15 cellular contexts compared by ENCODE assay signal in the genomic region with DNA sequence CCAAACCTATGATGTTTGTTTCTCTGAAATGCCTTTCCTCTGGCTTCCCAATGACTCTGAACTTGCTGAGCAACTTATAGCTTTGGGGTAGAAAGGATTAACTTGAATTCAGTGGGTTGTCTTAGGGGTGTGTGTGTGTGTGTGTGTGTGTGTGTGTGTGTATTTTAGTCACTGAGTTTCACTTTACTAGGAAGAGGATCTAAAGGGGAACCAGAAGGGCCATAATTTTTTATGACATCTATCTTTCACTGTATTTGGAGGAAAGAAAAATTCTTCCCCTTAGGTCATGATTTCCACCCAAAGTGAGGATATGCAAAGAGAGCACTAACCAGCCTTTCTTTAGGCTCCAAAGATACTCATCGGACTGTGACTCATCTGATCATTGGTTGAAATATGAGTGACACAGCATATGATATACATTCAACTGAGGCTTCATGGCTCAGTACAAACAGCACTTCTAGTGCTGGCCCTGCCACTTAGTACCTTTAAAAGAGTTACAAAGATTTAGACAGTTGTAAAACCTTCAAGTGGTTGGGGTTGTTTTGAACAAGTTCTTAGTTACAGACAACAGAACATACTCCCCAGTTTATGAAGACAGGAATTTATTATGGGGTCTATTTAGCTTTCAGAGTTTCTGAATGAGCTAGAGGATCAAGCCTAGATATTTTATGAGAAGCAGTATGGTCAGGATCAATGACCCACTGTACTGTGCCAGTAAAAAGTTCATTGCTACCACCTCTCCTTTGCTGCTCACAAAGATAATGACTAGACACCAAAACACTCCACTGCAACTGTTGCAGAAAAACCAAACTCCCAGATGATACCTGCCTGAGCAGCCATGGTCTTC.
DNase-seq lines count a peak whose midpoint lies in the region; ATAC-seq, FAIRE-seq and TF ChIP-seq lines count a peak whose summit lies in the region.
"Had no signal": no experiment of that assay in that cellular context is flagged by ENCODE, and none has a peak within 500 bp of the region (broad histone marks: within the 10 kb centered on the region; RNA-seq: fewer than 3 reads in every experiment).

No MANE protein-coding gene starts in this region.

- no peaks in the 10 kb centered on the region for H3K27me3 Mint-ChIP-seq in CD8-positive, alpha-beta memory T cell
- no peaks in the 10 kb centered on the region for H3K27me3 Mint-ChIP-seq in WTC11 (ENCODE audit: low read depth)

- H3K4me1 Mint-ChIP-seq in CD8-positive, alpha-beta memory T cell, result peaks cover 0 to 7% (median 2%) of the 10 kb centered on the region in 3 donors
- H3K4me1 Mint-ChIP-seq in WTC11, result peaks cover 15% of the 10 kb centered on the region
- H3K4me1 Mint-ChIP-seq: brain had no signal

- in situ Hi-C loops in HepG2 (cut with HindIII; ENCODE audit: extremely low pct_ligation_motif_present, low pct_unique_long_range_greater_than_20kb), result no loop called here

- peak overlapping the region in 7 of 8 donors; percentile 8 to 77 (median 53) for H3K27ac Mint-ChIP-seq in CD8-positive, alpha-beta memory T cell
- H3K27ac Mint-ChIP-seq in WTC11, result peak overlapping the region; percentile 10; the same call in 1 of the 2 replicates
- H3K27ac Mint-ChIP-seq: brain, endodermal cell had no signal

- no TSS peak for BruUV-seq in HepG2 (replicated peaks; lab: Mats Ljungman, UMichigan)

- H3K9ac ChIP-seq in HepG2 (ENCODE audit: insufficient read depth, low read depth, low read length) (no peak overlapping the region), kidney (ENCODE audit: low read length in 2 of 2) (no peak overlapping the region)
- H3K9ac ChIP-seq: parathyroid adenoma had no signal

- no peak overlapping the region for H3K4me3 Mint-ChIP-seq in CD8-positive, alpha-beta memory T cell
- H3K4me3 Mint-ChIP-seq in WTC11, result no peak overlapping the region
- H3K4me3 Mint-ChIP-seq: brain, endodermal cell had no signal

- H3K9me3 ChIP-seq in CD8-positive, alpha-beta memory T cell (ENCODE audit: low read length), result no peaks in the 10 kb centered on the region
- no peaks in the 10 kb centered on the region for H3K9me3 ChIP-seq in HepG2 (ENCODE audit: low read length)
- H3K9me3 ChIP-seq in upper lobe of left lung, result no peaks in the 10 kb centered on the region
- no peaks in the 10 kb centered on the region for H3K9me3 ChIP-seq in kidney (ENCODE audit: control insufficient read depth in 1 of 2, low read length in 2 of 2)
- H3K9me3 ChIP-seq: Peyer's patch, suprapubic skin had no signal

- H3K9me3 Mint-ChIP-seq in CD8-positive, alpha-beta memory T cell, result no peaks in the 10 kb centered on the region
- H3K9me3 Mint-ChIP-seq in WTC11, result peaks cover 12% of the 10 kb centered on the region
- H3K9me3 Mint-ChIP-seq: brain had no signal

- TF ChIP-seq RAD21 in HepG2 (CRISPR knock-in tag; IDR thresholded peaks at IDR 0.05), result no peak

- no peaks in the 10 kb centered on the region for H3K36me3 ChIP-seq in CD8-positive, alpha-beta memory T cell (ENCODE audit: insufficient read depth, low read length)
- no peaks in the 10 kb centered on the region for H3K36me3 ChIP-seq in HepG2 (replicated peaks in 1 of 2; ENCODE audit: control insufficient read depth in 1 of 2, insufficient read depth in 2 of 2, low read length in 2 of 2)
- peaks cover 0 to 3% (median 0%) of the 10 kb centered on the region in 4 donors for H3K36me3 ChIP-seq in upper lobe of left lung
- H3K36me3 ChIP-seq in kidney (ENCODE audit: control insufficient read depth in 1 of 2, insufficient read depth in 2 of 2, low read length in 2 of 2), result no peaks in the 10 kb centered on the region

- H3K79me2 ChIP-seq in HepG2 (ENCODE audit: insufficient read depth, low read length), result no peaks in the 10 kb centered on the region
- H3K79me2 ChIP-seq: parathyroid adenoma had no signal

- CTCF ChIA-PET in CD8-positive, alpha-beta memory T cell (lab: Charles Lee), result no interaction called here
- CTCF ChIA-PET in WTC11 (lab: Charles Lee), result no interaction called here
- CTCF ChIA-PET in HepG2 (lab: Yijun Ruan, JAX; ENCODE audit: low intra/inter-chr PET ratio, low total read pairs), result no interaction called here

- TF ChIP-seq POLR2A in HepG2 (IDR thresholded peaks at IDR 0.05; ENCODE audit: insufficient read depth in 1 of 2, low read depth in 2 of 2, low read length in 2 of 2) (no peak), upper lobe of left lung (IDR thresholded peaks at IDR 0.05) (no peak)

- H4K20me1 ChIP-seq in HepG2 (ENCODE audit: insufficient read depth, low read length), result no peaks in the 10 kb centered on the region

- POLR2A ChIA-PET in CD8-positive, alpha-beta memory T cell (lab: Charles Lee), result no interaction called here
- POLR2A ChIA-PET in WTC11 (lab: Charles Lee), result no interaction called here
- POLR2A ChIA-PET in HepG2 (lab: Yijun Ruan, JAX), result no interaction called here

- TF ChIP-seq CTCF in WTC11 (IDR thresholded peaks at IDR 0.05) (no peak), HepG2 (CRISPR knock-in tag; IDR thresholded peaks at IDR 0.05) (no peak), upper lobe of left lung (IDR thresholded peaks at IDR 0.05) (no peak), kidney (IDR thresholded peaks at IDR 0.05; ENCODE audit: borderline replicate concordance, extremely low read depth, insufficient read depth) (no peak)

- 94% methylated on average over 1 of the region's 1 CpG for WGBS in HepG2 (ENCODE audit: low lambda C conversion rate)
- 88 to 95% methylated on average over 1 of the region's 1 CpG for WGBS in upper lobe of left lung, 2 donors

- intact Hi-C loops in HepG2 (cut with micrococcal nuclease; ENCODE audit: unreplicated experiment) (no loop called here), kidney (cut with DNase I) (no loop called here)

- H3K4me3 ChIP-seq in CD8-positive, alpha-beta memory T cell (ENCODE audit: low read length), result no peak overlapping the region
- H3K4me3 ChIP-seq in HepG2 (replicated peaks in 1 of 3; ENCODE audit: insufficient read depth in 1 of 3, low read depth in 2 of 3, low read length in 3 of 3) (no peak overlapping the region), upper lobe of left lung (no peak overlapping the region), kidney (ENCODE audit: low read length in 2 of 2) (no peak overlapping the region)
- H3K4me3 ChIP-seq: lung, Peyer's patch, suprapubic skin had no signal

- H3K36me3 Mint-ChIP-seq in CD8-positive, alpha-beta memory T cell, result peaks cover 6 to 29% (median 14%) of the 10 kb centered on the region in 3 donors
- H3K36me3 Mint-ChIP-seq in WTC11, result peaks cover 10% of the 10 kb centered on the region

- H3K27ac ChIP-seq in CD8-positive, alpha-beta memory T cell (ENCODE audit: low read depth, low read length), result no peak overlapping the region
- H3K27ac ChIP-seq in HepG2 (ENCODE audit: extremely low read length, insufficient read depth, low read length) (peak overlapping the region; percentile 25), upper lobe of left lung (no peak overlapping the region), kidney (ENCODE audit: low read depth in 2 of 2, low read length in 2 of 2) (no peak overlapping the region)
- H3K27ac ChIP-seq: parathyroid adenoma, Peyer's patch, suprapubic skin had no signal

- H3K4me1 ChIP-seq in CD8-positive, alpha-beta memory T cell (ENCODE audit: insufficient read depth, low read length), result no peaks in the 10 kb centered on the region
- H3K4me1 ChIP-seq in HepG2 (ENCODE audit: insufficient read depth, low read length) (peaks cover 41% of the 10 kb centered on the region), upper lobe of left lung (no peaks in the 10 kb centered on the region), kidney (ENCODE audit: control insufficient read depth in 1 of 2, insufficient read depth in 1 of 2, low read depth in 1 of 2, low read length in 2 of 2) (peaks cover 0 to 3% of the 10 kb centered on the region in 2 donors)
- H3K4me1 ChIP-seq: parathyroid adenoma, Peyer's patch, suprapubic skin had no signal

- no peak overlapping the region for H2AFZ ChIP-seq in HepG2 (ENCODE audit: low read length)
- H2AFZ ChIP-seq: parathyroid adenoma had no signal

- no peak for TF ChIP-seq EP300 in HepG2 (IDR thresholded peaks at IDR 0.05; ENCODE audit: low read depth in 2 of 2, low read length in 2 of 2)
- TF ChIP-seq EP300 in HepG2 (CRISPR knock-in tag; IDR thresholded peaks at IDR 0.05; ENCODE audit: borderline replicate concordance), result no peak
- TF ChIP-seq EP300 in upper lobe of left lung (IDR thresholded peaks at IDR 0.05), result no peak

- ATAC-seq in WTC11 (no peak), HepG2 (peak; percentile 85), upper lobe of left lung (ENCODE audit: low FRiP score in 2 of 2) (no peak)

- FAIRE-seq in HepG2 (lab: Jason Lieb, UNC), result no peak
- FAIRE-seq in kidney (lab: Jason Lieb, UNC), result no peak

- no peak for DNase-seq in CD8-positive, alpha-beta memory T cell
- DNase-seq in HT1080 (ENCODE audit: low read depth), result peak; percentile 43
- no peak for DNase-seq in WTC11 (ENCODE audit: low spot score)
- DNase-seq in HepG2 (ENCODE audit: low spot score), result no peak
- no peak for DNase-seq in upper lobe of left lung
- no peak for DNase-seq in nucleus accumbens (lab: John Stamatoyannopoulos, UW)
- no peak for DNase-seq in kidney
- DNase-seq: endodermal cell, head of caudate nucleus, T-helper 9 cell had no signal

- no peaks in the 10 kb centered on the region for H3K27me3 ChIP-seq in CD8-positive, alpha-beta memory T cell (ENCODE audit: insufficient read depth, low read length, poor library complexity, severe bottlenecking)
- H3K27me3 ChIP-seq in HepG2 (ENCODE audit: control insufficient read depth in 1 of 2, insufficient read depth in 2 of 2, low read length in 2 of 2) (no peaks in the 10 kb centered on the region), upper lobe of left lung (no peaks in the 10 kb centered on the region)
- H3K27me3 ChIP-seq: Peyer's patch, suprapubic skin had no signal

- 0 out of 2 replicates have a peak overlapping the region, but pooled peaks have one; percentile 13 for H3K4me2 ChIP-seq in HepG2 (ENCODE audit: low read depth, low read length)

TF ChIP-seq in HepG2, 621 proteins besides CTCF, POLR2A, EP300 and RAD21 (continues in another document):
- TF ChIP-seq ZNF251 (CRISPR knock-in tag; IDR thresholded peaks at IDR 0.05), result no peak
- TF ChIP-seq NFE2L2 (IDR thresholded peaks at IDR 0.05; ENCODE audit: low read length), result 0 out of 2 replicates have a peak, but pooled peaks have one; percentile 16
- no peak for TF ChIP-seq TOPORS (CRISPR knock-in tag; IDR thresholded peaks at IDR 0.05)
- no peak for TF ChIP-seq ZNF24 (IDR thresholded peaks at IDR 0.05)
- no peak for TF ChIP-seq ISX (CRISPR knock-in tag; conservative IDR thresholded peaks at IDR 0.05)
